8 cellular contexts compared by ENCODE assay signal in the genomic region with DNA sequence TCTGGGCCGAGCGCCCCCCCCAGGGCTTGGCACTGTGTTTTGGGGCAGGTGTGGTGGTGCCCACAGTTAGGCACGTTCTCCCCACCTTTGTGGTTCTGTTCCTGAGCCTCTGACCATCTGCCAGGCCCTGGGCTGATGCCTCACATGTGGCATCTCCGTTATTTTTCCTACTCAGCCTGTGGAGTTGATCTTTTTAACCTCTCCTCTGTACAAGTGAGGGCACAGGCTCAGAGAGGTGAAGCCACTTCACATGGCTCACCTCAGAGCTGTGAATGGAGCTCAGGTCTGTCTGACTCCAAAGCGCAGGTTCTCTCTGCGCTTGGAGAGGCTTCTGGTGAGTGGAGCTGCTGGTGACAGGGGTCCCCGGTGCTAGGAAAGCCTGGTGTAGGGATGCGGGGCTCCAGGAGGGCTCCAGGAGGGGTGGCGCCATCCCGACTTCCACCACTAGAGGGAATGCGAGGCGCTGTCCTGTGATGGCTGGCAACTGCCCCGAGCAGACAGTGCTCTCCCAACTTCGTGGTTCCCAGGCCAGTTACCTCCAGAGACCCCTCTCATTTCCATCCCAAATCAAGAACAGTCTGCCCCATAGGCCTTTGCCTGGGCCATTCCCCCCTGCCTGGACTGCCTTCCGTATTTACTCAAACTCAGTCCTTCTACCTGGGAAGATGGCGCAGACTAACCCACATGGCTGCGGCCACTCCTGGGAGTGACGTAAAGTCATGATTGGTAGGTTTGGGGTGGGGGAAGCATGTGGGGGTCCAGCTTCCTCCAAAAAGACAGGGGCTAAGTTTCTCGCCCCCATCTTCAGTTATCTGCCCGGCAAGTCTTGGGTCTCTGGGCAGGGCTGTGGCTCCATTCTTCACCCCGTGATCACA. TPM values are rescaled to one million over a fixed set of nuclear protein-coding genes. Genes with fewer than 3 reads are reported as not detected.
A peak's percentile ranks its signal among the peaks of the same experiment; 100 is the strongest.
DNase-seq lines count a peak whose midpoint lies in the region; ATAC-seq and TF ChIP-seq lines count a peak whose summit lies in the region.

No MANE protein-coding gene starts in this region.

- no peak overlapping the region for H3K4me3 Mint-ChIP-seq in activated T-cell treated with anti-CD3 and anti-CD28 coated beads, Interleukin-2, amount 50 U/mL, for 4 hours

- no peaks in the 10 kb centered on the region for H3K27me3 ChIP-seq in foreskin keratinocyte

- H3K9me3 Mint-ChIP-seq in activated T-cell treated with anti-CD3 and anti-CD28 coated beads, Interleukin-2, amount 50 U/mL, for 4 hours: no peaks in the 10 kb centered on the region

- DNase-seq in G401 (ENCODE audit: low spot score) (peak; percentile 22), NAMALWA (ENCODE audit: low spot score) (peak; percentile 60), foreskin keratinocyte (no peak), retina (peak; percentile 64), NCI-H526 treated with DMSO at 0.1 percent for 48 hours (lab: John Stamatoyannopoulos, UW) (no peak)
- DNase-seq in activated T-cell treated with anti-CD3 and anti-CD28 coated beads, Interleukin-2, amount 50 U/mL, for 4 hours: peak; percentile 49

- peaks cover 14% of the 10 kb centered on the region for H3K4me1 Mint-ChIP-seq in activated T-cell treated with anti-CD3 and anti-CD28 coated beads, Interleukin-2, amount 50 U/mL, for 4 hours (ENCODE audit: low read depth)

- ATAC-seq in activated T-cell treated with anti-CD3 and anti-CD28 coated beads, Interleukin-2, amount 50 U/mL, for 4 hours: peak; percentile 52 to 79
- ATAC-seq in foreskin keratinocyte (peak; percentile 54), GM18907 (IDR thresholded peaks at IDR 0.05; ENCODE audit: unreplicated experiment) (no peak), GM19395 (IDR thresholded peaks at IDR 0.05; ENCODE audit: unreplicated experiment) (no peak)

- no peak overlapping the region for H3K27ac ChIP-seq in foreskin keratinocyte

- TF ChIP-seq CTCF in foreskin keratinocyte (conservative IDR thresholded peaks at IDR 0.05): peak; percentile 69

- in situ Hi-C loops in G401 (cut with HindIII; ENCODE audit: low sequenced_read_pairs): no loop called here

- peaks cover 17% of the 10 kb centered on the region for H3K4me1 ChIP-seq in foreskin keratinocyte

- H3K27me3 Mint-ChIP-seq in activated T-cell treated with anti-CD3 and anti-CD28 coated beads, Interleukin-2, amount 50 U/mL, for 4 hours (ENCODE audit: low read depth): peaks cover 6% of the 10 kb centered on the region

- H3K36me3 Mint-ChIP-seq in activated T-cell treated with anti-CD3 and anti-CD28 coated beads, Interleukin-2, amount 50 U/mL, for 4 hours (ENCODE audit: insufficient read depth): peaks cover 2% of the 10 kb centered on the region

RNA-seq across cellular contexts. Expression of gene BCL7A, which starts 9.9 kb away (rescaled TPM):
- total RNA-seq in G401 (2014; rRNA removed; shearing (Covaris generic)): 10.6 and 16.1 TPM in 2 replicates
- total RNA-seq in activated T-cell treated with anti-CD3 and anti-CD28 coated beads, Interleukin-2, amount 50 U/mL, for 4 hours: 10 to 100 TPM in 1 of 3 donors, 1 to 10 TPM in 2; 8.9 to 10.6 (median 9.0) TPM
- total RNA-seq in foreskin keratinocyte: 18.2 and 23.2 TPM in 2 replicates
- 5.4 and 7.8 TPM in 2 replicates for polyA plus RNA-seq in foreskin keratinocyte

RNA-seq across cellular contexts. Expression of gene MLXIP, which starts 47.0 kb away (rescaled TPM):
- 4.3 and 4.6 TPM in 2 replicates for total RNA-seq in G401 (2014; rRNA removed; shearing (Covaris generic))
- total RNA-seq in activated T-cell treated with anti-CD3 and anti-CD28 coated beads, Interleukin-2, amount 50 U/mL, for 4 hours: 10 to 100 TPM; 35.9 to 42.3 (median 37.9) TPM
- total RNA-seq in foreskin keratinocyte: 19.2 and 24.2 TPM in 2 replicates
- 12.5 and 13.5 TPM in 2 replicates for polyA plus RNA-seq in foreskin keratinocyte

Comparison
In these comparisons a context has a peak if more than half of its experiments do, and no peak if none do; other contexts are left out.
1. DNase-seq: peak in G401 (single experiment), NAMALWA (single experiment), activated T-cell treated with anti-CD3 and anti-CD28 coated beads, Interleukin-2, amount 50 U/mL, for 4 hours (single experiment) and retina (single experiment); none in foreskin keratinocyte (0 of 2) and NCI-H526 treated with DMSO at 0.1 percent for 48 hours (single experiment).
2. ATAC-seq: peak in activated T-cell treated with anti-CD3 and anti-CD28 coated beads, Interleukin-2, amount 50 U/mL, for 4 hours (2 of 2) and foreskin keratinocyte (single experiment); none in GM18907 (single experiment) and GM19395 (single experiment).